30 cellular contexts compared by ENCODE assay signal in genomic region chr18:29028560-29028959, GRCh38.
DNase-seq lines count a peak whose midpoint lies in the region; ATAC-seq and TF ChIP-seq lines count a peak whose summit lies in the region.
"Had no signal": no experiment of that assay in that cellular context is flagged by ENCODE, and none has a peak within 500 bp of the region (broad histone marks: within the 10 kb centered on the region; RNA-seq: fewer than 3 reads in every experiment).

No MANE protein-coding gene starts in this region.

- DNase-seq in DND-41 (no peak), NCI-H226 (peak; percentile 68), fibroblast of villous mesenchyme (ENCODE audit: low read depth) (peak; percentile 1), neuronal stem cell (ENCODE audit: low spot score) (no peak), NCI-H69 (lab: John Stamatoyannopoulos, UW) (no peak), left cardiac atrium (no peak), posterior vena cava (ENCODE audit: low spot score) (no peak), germinal center (ENCODE audit: low spot score) (no peak)
- DNase-seq: CD4-positive, CD25-positive, alpha-beta regulatory T cell; DMS153; GDM1; GOT3; HCEC 1CT; Kasumi-1; NCI-H1105; NCI-H1436 treated with DMSO at 0.1 percent for 48 hours; NCI-H187 treated with DMSO at 0.1 percent for 48 hours; NCI-H2171 treated with DMSO at 0.1 percent for 48 hours; NCI-H524; NCI-H774; NK-92 treated with Interleukin-12 subunit alpha and Interleukin-12 subunit beta, amount 100 ng/mL, for 24 hours; PC-9; SJCRH30 had no signal

- intact Hi-C loops in left cardiac atrium (cut with DNase I) (no loop called here), posterior vena cava (cut with DNase I) (no loop called here)

- H3K9ac ChIP-seq in DND-41 (ENCODE audit: low read depth, low read length): no peak overlapping the region
- H3K9ac ChIP-seq in neuronal stem cell (ENCODE audit: low read depth, low read length, poor library complexity): no peak overlapping the region
- H3K9ac ChIP-seq: BLaER1 had no signal

- no peaks in the 10 kb centered on the region for H3K36me3 ChIP-seq in DND-41 (ENCODE audit: insufficient read depth, low read length)
- H3K36me3 ChIP-seq in neuronal stem cell (replicated peaks in 1 of 2; ENCODE audit: control insufficient read depth in 2 of 2, insufficient read depth in 2 of 2, low read length in 2 of 2): no peaks in the 10 kb centered on the region
- H3K36me3 ChIP-seq: BLaER1, SJCRH30 had no signal

- no peaks in the 10 kb centered on the region for H4K20me1 ChIP-seq in DND-41 (ENCODE audit: insufficient read depth, low read length)
- H4K20me1 ChIP-seq: BLaER1 had no signal

- WGBS in neuronal stem cell (ENCODE audit: extremely low coverage in 2 of 2, insufficient read length in 2 of 2, insufficient replicate concordance in 1 of 2), 2 donors: no CpG with 5 or more reads among the region's 1 CpG

- no peak overlapping the region for H3K4me2 ChIP-seq in DND-41 (ENCODE audit: insufficient read depth, low read length)
- no peak overlapping the region for H3K4me2 ChIP-seq in neuronal stem cell (ENCODE audit: insufficient read depth, low read length, poor library complexity, severe bottlenecking)
- H3K4me2 ChIP-seq: BLaER1, PC-9 had no signal

- H3K27ac ChIP-seq in DND-41 (ENCODE audit: low read length): no peak overlapping the region
- H3K27ac ChIP-seq in neuronal stem cell (replicated peaks; ENCODE audit: low read length): no peak overlapping the region
- H3K27ac ChIP-seq: BLaER1, HL-60, PC-9, SJCRH30 had no signal

- no peak overlapping the region for H2AK5ac ChIP-seq in neuronal stem cell (ENCODE audit: low read depth, low read length)

- H3K27me3 ChIP-seq in DND-41 (ENCODE audit: insufficient read depth, low read length, poor library complexity): no peaks in the 10 kb centered on the region
- no peaks in the 10 kb centered on the region for H3K27me3 ChIP-seq in neuronal stem cell (ENCODE audit: control insufficient read depth in 3 of 3, insufficient read depth in 3 of 3, low read depth in 1 of 3, low read length in 3 of 3)
- H3K27me3 ChIP-seq: BLaER1, SJCRH30 had no signal

- no peaks in the 10 kb centered on the region for H3K79me2 ChIP-seq in DND-41 (ENCODE audit: insufficient read depth, low read length)

- H3K4me3 ChIP-seq in DND-41 (ENCODE audit: low read depth in 1 of 2, low read length in 2 of 2) (no peak overlapping the region), fibroblast of villous mesenchyme (ENCODE audit: low read depth, low read length) (no peak overlapping the region), neuronal stem cell (ENCODE audit: low read length in 2 of 2) (no peak overlapping the region)
- H3K4me3 ChIP-seq: BLaER1, GM12878, K562, PC-9, SJCRH30 had no signal

- H4K8ac ChIP-seq in neuronal stem cell (ENCODE audit: low read depth, low read length): no peak overlapping the region

- H2AFZ ChIP-seq in DND-41 (ENCODE audit: low read depth, low read length) (peak overlapping the region; percentile 55; the same call in 1 of the 2 replicates), neuronal stem cell (ENCODE audit: low read length) (peak overlapping the region; percentile 2)
- H2AFZ ChIP-seq: PC-9 had no signal

- no peak overlapping the region for H3K18ac ChIP-seq in neuronal stem cell (ENCODE audit: low read length)

- no peaks in the 10 kb centered on the region for H3K79me1 ChIP-seq in neuronal stem cell (ENCODE audit: low read depth, low read length)

- no peak overlapping the region for H3K14ac ChIP-seq in neuronal stem cell (ENCODE audit: low read length)

- no peak overlapping the region for H4K91ac ChIP-seq in neuronal stem cell (ENCODE audit: low read depth, low read length, poor library complexity)

- no peak overlapping the region for H2BK12ac ChIP-seq in neuronal stem cell (ENCODE audit: low read length)

- H3K9me3 ChIP-seq in DND-41 (ENCODE audit: insufficient read depth, low read length, severe bottlenecking): no peaks in the 10 kb centered on the region
- no peaks in the 10 kb centered on the region for H3K9me3 ChIP-seq in neuronal stem cell (replicated peaks in 1 of 2; ENCODE audit: control insufficient read depth in 2 of 2, insufficient read depth in 1 of 2, low read depth in 1 of 2, low read length in 2 of 2)
- H3K9me3 ChIP-seq: BLaER1, SJCRH30 had no signal

- H3K23ac ChIP-seq in neuronal stem cell (ENCODE audit: low read depth, low read length, poor library complexity): no peak overlapping the region

- H2BK5ac ChIP-seq in neuronal stem cell (ENCODE audit: low read length): no peak overlapping the region

- no peak for TF ChIP-seq CTCF in DND-41 (IDR thresholded peaks at IDR 0.05; ENCODE audit: borderline replicate concordance, extremely low read depth, low read length, poor library complexity, severe bottlenecking)
- TF ChIP-seq CTCF in fibroblast of villous mesenchyme (IDR thresholded peaks at IDR 0.05; ENCODE audit: insufficient read depth, low read depth, low read length): no peak

- H3K4me1 ChIP-seq in DND-41 (ENCODE audit: insufficient read depth, low read length) (no peaks in the 10 kb centered on the region), neuronal stem cell (ENCODE audit: control insufficient read depth in 2 of 2, insufficient read depth in 1 of 2, low read depth in 1 of 2, low read length in 2 of 2) (no peaks in the 10 kb centered on the region)
- H3K4me1 ChIP-seq: BLaER1, SJCRH30 had no signal

- H3K4ac ChIP-seq in neuronal stem cell (ENCODE audit: low read length): no peak overlapping the region

- no peak overlapping the region for H2BK120ac ChIP-seq in neuronal stem cell (ENCODE audit: low read depth, low read length)

- no peak overlapping the region for H2BK15ac ChIP-seq in neuronal stem cell (ENCODE audit: low read length)

- no peak for ATAC-seq in DND-41 (ENCODE audit: insufficient read depth, low read depth)
- no peak for ATAC-seq in left cardiac atrium
- ATAC-seq: GM12878, HepG2, K562, Right ventricle myocardium inferior, SK-N-SH treated with all-trans-retinoic acid at 6 μM for 48 hours had no signal

Comparison
In these comparisons a context has a peak if more than half of its experiments do, and no peak if none do; other contexts are left out.
1. DNase-seq: peak in NCI-H226 (single experiment) and fibroblast of villous mesenchyme (single experiment); none in DND-41 (single experiment), neuronal stem cell (single experiment), NCI-H69 (single experiment), left cardiac atrium (single experiment), posterior vena cava (single experiment) and germinal center (single experiment).